8 cellular contexts compared by ENCODE assay signal in genomic region chr10:102452672-102453340, GRCh38. TPM values are rescaled to one million over a fixed set of nuclear protein-coding genes. Genes with fewer than 3 reads are reported as not detected.
DNase-seq lines count a peak whose midpoint lies in the region; ATAC-seq, FAIRE-seq and TF ChIP-seq lines count a peak whose summit lies in the region.

No MANE protein-coding gene starts in this region.

- H3K9me3 ChIP-seq in H1 (ENCODE audit: insufficient read depth in 2 of 2, low read depth in 1 of 2, low read length in 1 of 2) (no peaks in the 10 kb centered on the region), neural progenitor cell (ENCODE audit: low read depth) (no peaks in the 10 kb centered on the region)

- CTCF ChIA-PET in activated B cell treated with CpG ODN at 0.5 μM for 24 hours (lab: Charles Lee) = interaction anchor here (1.0 to 1.1 kb wide), 2 partner anchors 27 to 31 kb away, joined by 3 read pairs; no protein-coding TSS in a partner anchor
- CTCF ChIA-PET in H1 (lab: Charles Lee; ENCODE audit: partially characterized antibody) = interaction anchor here (0.5 to 5.0 kb wide), 12 partner anchors 9 to 217 kb away, joined by 3 to 37 read pairs (median 3); partner anchors contain the start of gene FBXL15

- H2BK20ac ChIP-seq in H1 (ENCODE audit: low read length) = no peak overlapping the region

- H4K20me1 ChIP-seq in H1 (replicated peaks in 1 of 2; ENCODE audit: control insufficient read depth in 1 of 2, insufficient read depth in 2 of 2, low read length in 2 of 2) = peaks cover 0 to 2% of the 10 kb centered on the region in 2 experiments
- H4K20me1 ChIP-seq in neural progenitor cell (ENCODE audit: low read depth) = peaks cover 18% of the 10 kb centered on the region

- no peak overlapping the region for H3K56ac ChIP-seq in H1 (replicated peaks; ENCODE audit: insufficient read length, low read depth, low read length)

- DNase-seq in HFFc6 (peak; percentile 81), activated B cell treated with CpG ODN at 0.5 μM for 24 hours (no peak), H1 (ENCODE audit: low read depth in 1 of 2, low spot score in 2 of 2) (no peak), neural progenitor cell (ENCODE audit: low spot score) (no peak), NCI-H128 (lab: John Stamatoyannopoulos, UW; ENCODE audit: unreplicated experiment) (no peak), DMS153 treated with DMSO at 0.1 percent for 48 hours (lab: John Stamatoyannopoulos, UW; ENCODE audit: unreplicated experiment) (no peak), NCI-H510A treated with DMSO at 0.1 percent for 48 hours (lab: John Stamatoyannopoulos, UW) (no peak)

- no peak overlapping the region for H3K23ac ChIP-seq in H1 (ENCODE audit: insufficient read length)

- WGBS in H1 (ENCODE audit: extremely low coverage in 1 of 2, insufficient coverage in 1 of 2, insufficient read length in 1 of 2, insufficient replicate concordance in 2 of 2, low coverage in 1 of 2, low lambda C conversion rate in 2 of 2, missing lambda C conversion rate in 1 of 2), 2 experiments = 96% methylated on average over 3 of the region's 3 CpGs; no CpG with 5 or more reads in 1 of the 2 experiments

- H2BK12ac ChIP-seq in H1 (ENCODE audit: low read depth, low read length) = no peak overlapping the region

- peaks cover 5 to 27% (median 18%) of the 10 kb centered on the region in 4 experiments for H3K4me1 ChIP-seq in H1 (replicated peaks in 1 of 4; ENCODE audit: control insufficient read depth in 3 of 4, insufficient read depth in 4 of 4, low read length in 3 of 4)
- peaks cover 34% of the 10 kb centered on the region for H3K4me1 ChIP-seq in neural progenitor cell

- TF ChIP-seq RAD21 in H1 (IDR thresholded peaks at IDR 0.05 in 1 of 2, conservative IDR thresholded peaks at IDR 0.05 in 1 of 2; ENCODE audit: low read depth in 2 of 2, low read length in 2 of 2) = no peak

- intact Hi-C loops in activated B cell treated with CpG ODN at 0.5 μM for 24 hours (cut with micrococcal nuclease) = no loop called here

- no peak overlapping the region for H4K91ac ChIP-seq in H1 (replicated peaks; ENCODE audit: insufficient read length, low read length)

- no peak overlapping the region for H2BK120ac ChIP-seq in H1 (replicated peaks; ENCODE audit: low read depth, low read length)

- H3K4me2 ChIP-seq in H1 (ENCODE audit: insufficient read depth in 1 of 2, low read depth in 2 of 2, low read length in 2 of 2) (no peak overlapping the region), neural progenitor cell (no peak overlapping the region)

- H4K5ac ChIP-seq in H1 (ENCODE audit: insufficient read length, low read depth, low read length) = no peak overlapping the region

- H3K27ac Mint-ChIP-seq in HFFc6 (peak overlapping the region; percentile 83), activated B cell treated with CpG ODN at 0.5 μM for 24 hours (peak overlapping the region; percentile 22), neural progenitor cell (no peak overlapping the region)

- H3K9ac ChIP-seq in H1 (replicated peaks in 1 of 4; ENCODE audit: extremely low read depth in 1 of 4, low read depth in 3 of 4, low read length in 3 of 4) (no peak overlapping the region), neural progenitor cell (no peak overlapping the region)

- POLR2A ChIA-PET in activated B cell treated with CpG ODN at 0.5 μM for 24 hours (lab: Charles Lee) (interaction anchor here (0.6 to 6.2 kb wide), 7 partner anchors 20 to 1747 kb away, joined by 3 to 104 read pairs (median 9); partner anchors contain the start of genes CUEDC2 and NFKB2), H1 (lab: Charles Lee; ENCODE audit: partially characterized antibody) (interaction anchor here (1.1 to 6.7 kb wide), 6 partner anchors 9 to 58 kb away, joined by 3 to 75 read pairs (median 39); partner anchors contain the start of genes CUEDC2, FBXL15 and NFKB2)

- no peak for ATAC-seq in activated B cell treated with CpG ODN at 0.5 μM for 24 hours (ENCODE audit: low read depth)
- no peak for ATAC-seq in GM21390 (IDR thresholded peaks at IDR 0.05; ENCODE audit: unreplicated experiment)

- peaks cover 5% of the 10 kb centered on the region; the same call in 1 of the 2 replicates for H3K36me3 Mint-ChIP-seq in HFFc6 (ENCODE audit: low read depth)
- H3K36me3 Mint-ChIP-seq in activated B cell treated with CpG ODN at 0.5 μM for 24 hours (ENCODE audit: low read depth) = peaks cover 24% of the 10 kb centered on the region
- peaks cover 2% of the 10 kb centered on the region for H3K36me3 Mint-ChIP-seq in neural progenitor cell

- H2BK5ac ChIP-seq in H1 (ENCODE audit: low read depth, low read length) = no peak overlapping the region

- no peak for FAIRE-seq in H1 (lab: Jason Lieb, UNC)

- no peak overlapping the region; the same call in 1 of the 2 replicates for H3K27ac ChIP-seq in H1 (ENCODE audit: low read depth, low read length)
- H3K27ac ChIP-seq in neural progenitor cell = no peak overlapping the region

- H4K8ac ChIP-seq in H1 (ENCODE audit: extremely low read depth, insufficient read depth, low read length) = no peak overlapping the region

- no peak overlapping the region for H2BK15ac ChIP-seq in H1 (ENCODE audit: low read length)

- H3K4me3 Mint-ChIP-seq in HFFc6 (peak overlapping the region; percentile 44), activated B cell treated with CpG ODN at 0.5 μM for 24 hours (no peak overlapping the region), neural progenitor cell (peak overlapping the region; percentile 74)

- H3K79me2 ChIP-seq in H1 (ENCODE audit: control insufficient read depth in 1 of 2, insufficient read depth in 2 of 2, low read length in 2 of 2) = peaks cover 0 to 18% of the 10 kb centered on the region in 2 experiments; a peak in 2 of 4 replicates
- H3K79me2 ChIP-seq in neural progenitor cell (ENCODE audit: low read depth) = no peaks in the 10 kb centered on the region

- H3F3A ChIP-seq in neural progenitor cell (ENCODE audit: low read depth) = peaks cover 64% of the 10 kb centered on the region

- H3K4me1 Mint-ChIP-seq in HFFc6 (ENCODE audit: low read depth) (peaks cover 58% of the 10 kb centered on the region), activated B cell treated with CpG ODN at 0.5 μM for 24 hours (peaks cover 24% of the 10 kb centered on the region), neural progenitor cell (peaks cover 33% of the 10 kb centered on the region)

- no peak overlapping the region for H2AK5ac ChIP-seq in H1 (ENCODE audit: low read depth, low read length)

- H3K4me3 ChIP-seq in H1 (ENCODE audit: extremely low read depth in 1 of 4, insufficient read depth in 2 of 4, low read depth in 3 of 4, low read length in 4 of 4) = no peak overlapping the region
- H3K4me3 ChIP-seq in neural progenitor cell = no peak overlapping the region

- H2AFZ ChIP-seq in H1 (ENCODE audit: low read length) (no peak overlapping the region), neural progenitor cell (replicated peaks) (no peak overlapping the region)

- TF ChIP-seq CTCF in HFFc6 (IDR thresholded peaks at IDR 0.05) (no peak), activated B cell treated with CpG ODN at 0.5 μM for 24 hours (IDR thresholded peaks at IDR 0.05) (no peak), H1 (IDR thresholded peaks at IDR 0.05; ENCODE audit: control extremely low read depth in 1 of 3, insufficient read depth in 1 of 3, low read depth in 1 of 3, low read length in 3 of 3) (no peak), neural progenitor cell (IDR thresholded peaks at IDR 0.05) (no peak)

- no peak for TF ChIP-seq POLR2A in H1 (IDR thresholded peaks at IDR 0.05; ENCODE audit: control extremely low read depth in 1 of 2, low read depth in 2 of 2, low read length in 2 of 2)

- H3K4ac ChIP-seq in H1 (replicated peaks; ENCODE audit: insufficient read length, low read depth, low read length) = no peak overlapping the region

- no peak for TF ChIP-seq EP300 in H1 (IDR thresholded peaks at IDR 0.05; ENCODE audit: borderline replicate concordance in 1 of 2, low read depth in 2 of 2, low read length in 2 of 2)

- peaks cover 3% of the 10 kb centered on the region; the same call in 1 of the 2 replicates for H3K79me1 ChIP-seq in H1 (ENCODE audit: low read depth, low read length)

- no peak overlapping the region for H3K18ac ChIP-seq in H1 (ENCODE audit: extremely low read depth, low read length)

- peaks cover 9% of the 10 kb centered on the region for H3K23me2 ChIP-seq in H1 (ENCODE audit: low read depth, low read length)

- H3K27me3 ChIP-seq in H1 (replicated peaks in 1 of 4; ENCODE audit: control insufficient read depth in 3 of 4, extremely low read depth in 1 of 4, insufficient read depth in 3 of 4, low read length in 3 of 4) (no peaks in the 10 kb centered on the region), neural progenitor cell (peaks cover 9% of the 10 kb centered on the region)

- H3K14ac ChIP-seq in H1 (ENCODE audit: insufficient read length) = no peak overlapping the region

- H3K27me3 Mint-ChIP-seq in HFFc6 (ENCODE audit: insufficient read depth) = peaks cover 7% of the 10 kb centered on the region
- no peaks in the 10 kb centered on the region for H3K27me3 Mint-ChIP-seq in activated B cell treated with CpG ODN at 0.5 μM for 24 hours
- H3K27me3 Mint-ChIP-seq in neural progenitor cell (ENCODE audit: insufficient read depth, low read depth) = peaks cover 15% of the 10 kb centered on the region

- H3K36me3 ChIP-seq in H1 (ENCODE audit: control insufficient read depth in 2 of 4, insufficient read depth in 4 of 4, low read length in 3 of 4) (peaks cover 0 to 39% (median 6%) of the 10 kb centered on the region in 4 experiments; a peak in 5 of 8 replicates), neural progenitor cell (no peaks in the 10 kb centered on the region)

- no peaks in the 10 kb centered on the region for H3K9me3 Mint-ChIP-seq in HFFc6
- no peaks in the 10 kb centered on the region for H3K9me3 Mint-ChIP-seq in activated B cell treated with CpG ODN at 0.5 μM for 24 hours
- H3K9me3 Mint-ChIP-seq in neural progenitor cell = no peaks in the 10 kb centered on the region

RNA-seq across cellular contexts. Expression of gene C10orf95, which starts 1.5 kb away (rescaled TPM):
- total RNA-seq in HFFc6 (2021; fragmentation: NEBNext Ultra II Directional; extraction: Animal tissue kit (Norgen Biotek cat#: 25700)) = under 1 TPM in 1 of 6 experiments, not detected in 5; 0.12 TPM
- total RNA-seq in activated B cell treated with CpG ODN at 0.5 μM for 24 hours (0.35 and 0.51 TPM in 2 replicates), neural progenitor cell (ENCODE audit: low replicate concordance) (not detected in 2 replicates)
- total RNA-seq in H1 (2021; fragmentation: NEBNext Ultra II Directional; extraction: Animal tissue kit (Norgen Biotek cat#: 25700)) = 0.34 and 0.44 TPM in 2 replicates
- polyA plus RNA-seq in H1 (2011; rRNA removed) = 0.48 and 0.80 TPM in 2 replicates
- 0.41 TPM for polyA plus RNA-seq in H1 (2011; cell fraction: cytosol; rRNA removed)
- polyA plus RNA-seq in H1 (2011; cell fraction: nucleus; rRNA removed) = 0.40 TPM
- 1.8 to 2.5 TPM (median 2.2 TPM) in 4 replicates for polyA plus RNA-seq in H1 (2012, experiment 1 of 2)
- 0.34 TPM for polyA plus RNA-seq in H1 (2012, experiment 2 of 2)
- polyA plus RNA-seq in H1 (2013, experiment 1 of 2) = 0.32 TPM
- polyA plus RNA-seq in H1 (2013, experiment 2 of 2) = 0.35 TPM
- 0.49 and 0.76 TPM in 2 replicates for polyA minus RNA-seq in H1 (2011; rRNA and poly(A)+ RNA removed)
- not detected for polyA minus RNA-seq in H1 (2011; cell fraction: cytosol; rRNA and poly(A)+ RNA removed)
- not detected for polyA minus RNA-seq in H1 (2011; cell fraction: nucleus; rRNA and poly(A)+ RNA removed)

RNA-seq across cellular contexts. Expression of gene CUEDC2, which starts 20.4 kb away (rescaled TPM):
- total RNA-seq in HFFc6 (2021; fragmentation: NEBNext Ultra II Directional; extraction: Animal tissue kit (Norgen Biotek cat#: 25700)) = 10 to 100 TPM; 62.6 to 75.9 (median 72.5) TPM
- 43.7 and 46.0 TPM in 2 replicates for total RNA-seq in activated B cell treated with CpG ODN at 0.5 μM for 24 hours
- 41.7 and 43.6 TPM in 2 replicates for total RNA-seq in H1 (2021; fragmentation: NEBNext Ultra II Directional; extraction: Animal tissue kit (Norgen Biotek cat#: 25700))
- 55.2 and 66.7 TPM in 2 replicates for polyA plus RNA-seq in H1 (2011; rRNA removed)
- polyA plus RNA-seq in H1 (2011; cell fraction: cytosol; rRNA removed) = 64.7 TPM
- polyA plus RNA-seq in H1 (2011; cell fraction: nucleus; rRNA removed) = 85.7 TPM
- polyA plus RNA-seq in H1 (2012, experiment 1 of 2) = 34.9 to 55.7 TPM (median 49.6 TPM) in 4 replicates
- polyA plus RNA-seq in H1 (2012, experiment 2 of 2) = 50.4 TPM
- polyA plus RNA-seq in H1 (2013, experiment 1 of 2) = 59.5 TPM
- polyA plus RNA-seq in H1 (2013, experiment 2 of 2) = 62.0 TPM
- 15.2 and 16.5 TPM in 2 replicates for polyA minus RNA-seq in H1 (2011; rRNA and poly(A)+ RNA removed)
- polyA minus RNA-seq in H1 (2011; cell fraction: cytosol; rRNA and poly(A)+ RNA removed) = 25.0 TPM
- polyA minus RNA-seq in H1 (2011; cell fraction: nucleus; rRNA and poly(A)+ RNA removed) = 17.6 TPM
- total RNA-seq in neural progenitor cell (ENCODE audit: low replicate concordance) = 64.0 and 97.4 TPM in 2 replicates

RNA-seq across cellular contexts. Expression of gene FBXL15, which starts 32.2 kb away (rescaled TPM):
- 10 to 100 TPM in 4 of 6 experiments, 1 to 10 TPM in 2; 9.2 to 13.2 (median 11.5) TPM for total RNA-seq in HFFc6 (2021; fragmentation: NEBNext Ultra II Directional; extraction: Animal tissue kit (Norgen Biotek cat#: 25700))
- total RNA-seq in activated B cell treated with CpG ODN at 0.5 μM for 24 hours (15.7 and 18.9 TPM in 2 replicates), neural progenitor cell (ENCODE audit: low replicate concordance) (4.4 and 12.2 TPM in 2 replicates)
- total RNA-seq in H1 (2021; fragmentation: NEBNext Ultra II Directional; extraction: Animal tissue kit (Norgen Biotek cat#: 25700)) = 11.3 and 15.4 TPM in 2 replicates
- polyA plus RNA-seq in H1 (2011; rRNA removed) = 22.6 and 29.2 TPM in 2 replicates
- polyA plus RNA-seq in H1 (2011; cell fraction: cytosol; rRNA removed) = 24.4 TPM
- polyA plus RNA-seq in H1 (2011; cell fraction: nucleus; rRNA removed) = 29.1 TPM
- 6.3 to 17.2 TPM (median 16.5 TPM) in 4 replicates for polyA plus RNA-seq in H1 (2012, experiment 1 of 2)
- 12.9 TPM for polyA plus RNA-seq in H1 (2012, experiment 2 of 2)
- 8.9 TPM for polyA plus RNA-seq in H1 (2013, experiment 1 of 2)
- 8.0 TPM for polyA plus RNA-seq in H1 (2013, experiment 2 of 2)
- 1.7 and 1.8 TPM in 2 replicates for polyA minus RNA-seq in H1 (2011; rRNA and poly(A)+ RNA removed)
- polyA minus RNA-seq in H1 (2011; cell fraction: cytosol; rRNA and poly(A)+ RNA removed) = 9.8 TPM
- 9.6 TPM for polyA minus RNA-seq in H1 (2011; cell fraction: nucleus; rRNA and poly(A)+ RNA removed)

RNA-seq across cellular contexts. Expression of gene PSD, which starts 34.2 kb away (rescaled TPM):
- total RNA-seq in HFFc6 (2021; fragmentation: NEBNext Ultra II Directional; extraction: Animal tissue kit (Norgen Biotek cat#: 25700)) = 1 to 10 TPM in 2 of 6 experiments, under 1 TPM in 4; 0.37 to 1.4 (median 0.69) TPM
- 1.4 and 1.5 TPM in 2 replicates for total RNA-seq in activated B cell treated with CpG ODN at 0.5 μM for 24 hours
- 5.6 and 6.0 TPM in 2 replicates for total RNA-seq in H1 (2021; fragmentation: NEBNext Ultra II Directional; extraction: Animal tissue kit (Norgen Biotek cat#: 25700))
- polyA plus RNA-seq in H1 (2011; rRNA removed) = 5.4 and 8.0 TPM in 2 replicates
- polyA plus RNA-seq in H1 (2011; cell fraction: cytosol; rRNA removed) = 6.0 TPM
- polyA plus RNA-seq in H1 (2011; cell fraction: nucleus; rRNA removed) = 30.7 TPM
- polyA plus RNA-seq in H1 (2012, experiment 1 of 2) = 5.8 to 8.4 TPM (median 7.1 TPM) in 4 replicates
- 4.3 TPM for polyA plus RNA-seq in H1 (2012, experiment 2 of 2)
- 4.1 TPM for polyA plus RNA-seq in H1 (2013, experiment 1 of 2)
- polyA plus RNA-seq in H1 (2013, experiment 2 of 2) = 2.9 TPM
- polyA minus RNA-seq in H1 (2011; rRNA and poly(A)+ RNA removed) = 2.6 and 3.0 TPM in 2 replicates
- 2.9 TPM for polyA minus RNA-seq in H1 (2011; cell fraction: cytosol; rRNA and poly(A)+ RNA removed)
- polyA minus RNA-seq in H1 (2011; cell fraction: nucleus; rRNA and poly(A)+ RNA removed) = 9.0 TPM
- total RNA-seq in neural progenitor cell (ENCODE audit: low replicate concordance) = 0.09 and 2.8 TPM in 2 replicates

RNA-seq across cellular contexts. Expression of gene ACTR1A, which starts 49.7 kb away (rescaled TPM):
- 100 to 1,000 TPM; 125 to 175 (median 152) TPM for total RNA-seq in HFFc6 (2021; fragmentation: NEBNext Ultra II Directional; extraction: Animal tissue kit (Norgen Biotek cat#: 25700))
- total RNA-seq in activated B cell treated with CpG ODN at 0.5 μM for 24 hours (55.1 and 71.9 TPM in 2 replicates), neural progenitor cell (ENCODE audit: low replicate concordance) (86.9 and 133 TPM in 2 replicates)
- 86.3 and 88.0 TPM in 2 replicates for total RNA-seq in H1 (2021; fragmentation: NEBNext Ultra II Directional; extraction: Animal tissue kit (Norgen Biotek cat#: 25700))
- polyA plus RNA-seq in H1 (2011; rRNA removed) = 78.6 and 79.7 TPM in 2 replicates
- polyA plus RNA-seq in H1 (2011; cell fraction: cytosol; rRNA removed) = 82.7 TPM
- 137 TPM for polyA plus RNA-seq in H1 (2011; cell fraction: nucleus; rRNA removed)
- 70.2 to 86.1 TPM (median 80.4 TPM) in 4 replicates for polyA plus RNA-seq in H1 (2012, experiment 1 of 2)
- polyA plus RNA-seq in H1 (2012, experiment 2 of 2) = 89.0 TPM
- 46.5 TPM for polyA plus RNA-seq in H1 (2013, experiment 1 of 2)
- 47.5 TPM for polyA plus RNA-seq in H1 (2013, experiment 2 of 2)
- 141 and 153 TPM in 2 replicates for polyA minus RNA-seq in H1 (2011; rRNA and poly(A)+ RNA removed)
- polyA minus RNA-seq in H1 (2011; cell fraction: cytosol; rRNA and poly(A)+ RNA removed) = 62.0 TPM
- 56.7 TPM for polyA minus RNA-seq in H1 (2011; cell fraction: nucleus; rRNA and poly(A)+ RNA removed)
